ENCODE assay signal across 13 cellular contexts in the genomic region with DNA sequence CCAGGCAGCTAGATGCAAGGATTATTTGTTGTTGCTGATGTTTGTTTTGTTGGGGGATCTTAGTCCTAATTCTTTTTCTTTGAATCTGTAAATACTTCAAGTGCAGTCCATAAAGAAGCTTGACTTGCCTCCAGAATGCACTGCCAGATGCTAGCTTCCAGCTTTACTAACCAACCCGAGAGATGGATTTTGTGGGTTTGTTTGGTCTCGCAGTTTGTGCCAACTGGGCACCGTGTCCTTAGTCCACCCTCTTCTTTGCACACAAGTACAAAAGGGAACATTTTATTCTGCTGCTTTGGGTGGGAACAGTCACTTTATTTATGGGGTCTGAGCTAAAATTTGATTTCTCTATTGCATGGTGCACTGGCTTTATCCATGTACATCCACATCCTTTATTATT.
"Had no signal": no experiment of that assay in that cellular context is flagged by ENCODE, and none has a peak within 500 bp of the region (broad histone marks: within the 10 kb centered on the region; RNA-seq: fewer than 3 reads in every experiment).

No MANE protein-coding gene starts in this region.

- DNase-seq: effector CD4-positive, alpha-beta T cell; endodermal cell; erythroblast; foreskin melanocyte; heart left ventricle; hippocampal formation; mammary epithelial cell; natural killer cell; small intestine; stimulated activated CD4-positive, alpha-beta T cell treated with anti-CD3 and anti-CD28 coated beads, Interleukin-12 subunit alpha, Interleukin-12 subunit beta, amount 100 ng/mL, for 4 hours; stimulated activated naive CD4-positive, alpha-beta T cell; stomach; thyroid gland had no signal
